8 cellular contexts compared by ENCODE assay signal in the genomic region with DNA sequence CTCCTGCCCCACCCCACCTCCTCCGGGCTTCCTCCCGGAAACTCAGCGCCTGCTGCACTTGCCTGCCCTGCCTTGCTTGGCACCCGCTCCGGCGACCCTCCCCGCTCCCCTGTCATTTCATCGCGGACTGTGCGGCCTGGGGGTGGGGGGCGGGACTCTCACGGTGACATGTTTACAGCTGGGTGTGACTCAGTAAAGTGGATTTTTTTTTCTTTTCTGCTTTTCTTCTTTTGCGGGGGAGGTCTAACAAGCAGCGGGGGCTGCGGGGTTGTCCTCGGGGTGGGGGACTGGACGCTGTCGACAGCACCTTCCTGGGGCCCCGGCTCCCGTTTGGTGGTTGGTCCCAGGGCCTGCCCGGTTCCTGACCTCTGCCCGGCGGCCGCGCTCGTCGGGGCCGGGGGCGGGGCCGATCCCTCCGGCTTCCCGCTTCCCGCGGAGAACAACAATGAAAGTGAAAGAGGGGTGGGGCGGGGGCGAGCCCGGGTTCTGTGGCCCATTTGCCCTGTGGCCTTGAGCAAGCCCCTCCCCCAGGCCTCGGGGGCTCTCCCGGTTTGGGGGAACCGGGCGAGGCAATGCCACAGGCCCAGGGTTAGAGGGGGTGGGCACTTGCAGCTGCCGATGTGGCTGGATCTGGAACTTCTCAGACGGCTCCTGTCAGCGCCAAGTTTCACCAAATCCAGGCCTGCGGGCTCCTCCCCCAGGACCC. TPM values are rescaled to one million over a fixed set of nuclear protein-coding genes. Genes with fewer than 3 reads are reported as not detected.
DNase-seq lines count a peak whose midpoint lies in the region; ATAC-seq and TF ChIP-seq lines count a peak whose summit lies in the region.

No MANE protein-coding gene starts in this region.

- H3K27me3 ChIP-seq in A673 (replicated peaks; ENCODE audit: insufficient read depth, low read depth, low read length, poor library complexity) (no peaks in the 10 kb centered on the region), Peyer's patch (no peaks in the 10 kb centered on the region), heart right ventricle (peaks cover 0 to 24% (median 6%) of the 10 kb centered on the region in 7 donors)

- peaks cover 18% of the 10 kb centered on the region for H3K4me1 Mint-ChIP-seq in activated naive CD4-positive, alpha-beta T cell treated with anti-CD3 and anti-CD28 coated beads, Interleukin-2, amount 10 ng/mL, durations not matched to agents 7 days and 5 days

- H3K36me3 Mint-ChIP-seq in activated naive CD4-positive, alpha-beta T cell treated with anti-CD3 and anti-CD28 coated beads, Interleukin-2, amount 10 ng/mL, durations not matched to agents 7 days and 5 days = peaks cover 26% of the 10 kb centered on the region

- DNase-seq in A673 (ENCODE audit: low spot score) = peak; percentile 77
- DNase-seq in H4 (ENCODE audit: low spot score) = peak; percentile 60
- peak; percentile 68 to 91 (median 90) for DNase-seq in Peyer's patch
- DNase-seq in activated naive CD4-positive, alpha-beta T cell treated with anti-CD3 and anti-CD28 coated beads, Interleukin-2, amount 10 ng/mL, durations not matched to agents 7 days and 5 days = peak; percentile 86
- peak; percentile 73 to 83 for DNase-seq in heart right ventricle
- peak; percentile 88 for DNase-seq in retina
- DNase-seq in UCSD-AML1 (lab: John Stamatoyannopoulos, UW; ENCODE audit: unreplicated experiment) = no peak
- no peak for DNase-seq in NK-92 treated with Interleukin-12 subunit alpha and Interleukin-12 subunit beta, amount 100 ng/mL, for 24 hours (lab: John Stamatoyannopoulos, UW)

- TF ChIP-seq POLR2A in Peyer's patch (IDR thresholded peaks at IDR 0.05) = peak in 1 of 2 donors; percentile 35

- peaks cover 48% of the 10 kb centered on the region for H3K27me3 Mint-ChIP-seq in activated naive CD4-positive, alpha-beta T cell treated with anti-CD3 and anti-CD28 coated beads, Interleukin-2, amount 10 ng/mL, durations not matched to agents 7 days and 5 days

- BruUV-seq in A673 (replicated peaks; lab: Mats Ljungman, UMichigan) = no TSS peak

- H3K4me3 ChIP-seq in A673 (ENCODE audit: low read depth, low read length, poor library complexity, severe bottlenecking) = peak overlapping the region; percentile 62
- H3K4me3 ChIP-seq in Peyer's patch = peak overlapping the region; percentile 54 to 75 (median 56)
- peak overlapping the region; percentile 67 to 89 (median 74) for H3K4me3 ChIP-seq in heart right ventricle

- TF ChIP-seq CTCF in A673 (conservative IDR thresholded peaks at IDR 0.05; ENCODE audit: low read depth, low read length) (no peak), Peyer's patch (IDR thresholded peaks at IDR 0.05) (no peak), heart right ventricle (IDR thresholded peaks at IDR 0.05) (no peak)

- peak; percentile 16 to 73 (median 69) for ATAC-seq in heart right ventricle

- H3K4me1 ChIP-seq in A673 (ENCODE audit: insufficient read depth, low read length, poor library complexity, severe bottlenecking) (peaks cover 24% of the 10 kb centered on the region), Peyer's patch (peaks cover 0 to 40% (median 9%) of the 10 kb centered on the region in 4 donors), heart right ventricle (peaks cover 7 to 35% (median 20%) of the 10 kb centered on the region in 9 donors)

- peaks cover 26% of the 10 kb centered on the region for H3K36me3 ChIP-seq in A673 (ENCODE audit: insufficient read depth, low read length, poor library complexity, severe bottlenecking)
- H3K36me3 ChIP-seq in Peyer's patch = peaks cover 0 to 22% (median 0%) of the 10 kb centered on the region in 3 donors
- H3K36me3 ChIP-seq in heart right ventricle = peaks cover 0 to 35% (median 12%) of the 10 kb centered on the region in 9 donors

- peak overlapping the region; percentile 75 for H3K27ac Mint-ChIP-seq in activated naive CD4-positive, alpha-beta T cell treated with anti-CD3 and anti-CD28 coated beads, Interleukin-2, amount 10 ng/mL, durations not matched to agents 7 days and 5 days

- H3K4me3 Mint-ChIP-seq in activated naive CD4-positive, alpha-beta T cell treated with anti-CD3 and anti-CD28 coated beads, Interleukin-2, amount 10 ng/mL, durations not matched to agents 7 days and 5 days = peak overlapping the region; percentile 62

- 5% methylated on average over 45 of the region's 45 CpGs for WGBS in heart right ventricle, 2 donors

- peaks cover 4% of the 10 kb centered on the region for H3K9me3 Mint-ChIP-seq in activated naive CD4-positive, alpha-beta T cell treated with anti-CD3 and anti-CD28 coated beads, Interleukin-2, amount 10 ng/mL, durations not matched to agents 7 days and 5 days

- CTCF ChIA-PET in A673 (lab: Charles Lee) = interaction anchor here (0.6 to 1.3 kb wide), 4 partner anchors 12 to 160 kb away, joined by 3 to 13 read pairs (median 5); no protein-coding TSS in a partner anchor
- CTCF ChIA-PET in activated naive CD4-positive, alpha-beta T cell treated with anti-CD3 and anti-CD28 coated beads, Interleukin-2, amount 10 ng/mL, durations not matched to agents 7 days and 5 days (lab: Charles Lee) = interaction anchor here (1.2 kb wide), 1 partner anchor 8 kb away, joined by 3 read pairs; no protein-coding TSS in a partner anchor

- intact Hi-C loops in A673 (cut with micrococcal nuclease; ENCODE audit: unreplicated experiment) (loop anchor here (10.0 kb wide), 3 partner anchors 344 to 974 kb away; a partner anchor contains a TSS), heart right ventricle (cut with DNase I) (loop anchor here in 4 of 10 donors (10.0 kb wide), 2 partner anchors 224 to 234 kb away; a partner anchor contains a TSS)

- H3K9me3 ChIP-seq in A673 (ENCODE audit: low read depth, low read length, poor library complexity, severe bottlenecking) (no peaks in the 10 kb centered on the region), Peyer's patch (no peaks in the 10 kb centered on the region), heart right ventricle (no peaks in the 10 kb centered on the region)

- peak overlapping the region; percentile 80 for H3K27ac ChIP-seq in A673 (ENCODE audit: low read depth, low read length, poor library complexity, severe bottlenecking)
- H3K27ac ChIP-seq in Peyer's patch = peak overlapping the region; percentile 64 to 87 (median 74)
- H3K27ac ChIP-seq in heart right ventricle = peak overlapping the region; percentile 49 to 93 (median 82)

- POLR2A ChIA-PET in A673 (lab: Charles Lee; ENCODE audit: low non-redundant PET) = no interaction called here

RNA-seq across cellular contexts. Expression of a gene that starts 1.0 kb away (rescaled TPM):
- total RNA-seq in A673 (2021) (252 and 397 TPM in 2 replicates), Peyer's patch (100 to 1,000 TPM in 3 of 4 donors, 10 to 100 TPM in 1; 22.3 to 340 (median 205) TPM), heart right ventricle (10 to 100 TPM in 2 of 10 donors, 1 to 10 TPM in 8; 3.6 to 16.5 (median 5.3) TPM)
- total RNA-seq in H4 (2014; rRNA removed; shearing (Covaris generic)) = 563 and 646 TPM in 2 replicates
- polyA plus RNA-seq in heart right ventricle = 1 to 10 TPM; 3.7 to 8.2 TPM

RNA-seq across cellular contexts. Expression of a gene that starts 11.1 kb away (rescaled TPM):
- total RNA-seq in A673 (2021) (0.68 TPM in 1 of 2 replicates, not detected in the other), Peyer's patch (10 to 100 TPM; 11.5 to 16.5 (median 13.0) TPM), heart right ventricle (under 1 TPM in 2 of 10 donors, not detected in 8; 0.30 to 0.32 TPM)
- total RNA-seq in H4 (2014; rRNA removed; shearing (Covaris generic)) = 0.33 and 0.48 TPM in 2 replicates
- polyA plus RNA-seq in heart right ventricle = under 1 TPM in 1 of 2 donors, not detected in 1; 0.03 TPM

RNA-seq across cellular contexts. Expression of a gene that starts 33.2 kb away (rescaled TPM):
- total RNA-seq in A673 (2021) (139 and 145 TPM in 2 replicates), Peyer's patch (100 to 1,000 TPM; 104 to 270 (median 200) TPM), heart right ventricle (10 to 100 TPM; 46.4 to 77.9 (median 60.1) TPM)
- 25.3 and 38.9 TPM in 2 replicates for total RNA-seq in H4 (2014; rRNA removed; shearing (Covaris generic))
- 100 to 1,000 TPM in 1 of 2 donors, 10 to 100 TPM in 1; 31.9 to 107 TPM for polyA plus RNA-seq in heart right ventricle

Comparison
In these comparisons a context has a peak if more than half of its experiments do, and no peak if none do; other contexts are left out.
1. DNase-seq: peak in A673 (single experiment), H4 (single experiment), Peyer's patch (3 of 3), activated naive CD4-positive, alpha-beta T cell treated with anti-CD3 and anti-CD28 coated beads, Interleukin-2, amount 10 ng/mL, durations not matched to agents 7 days and 5 days (single experiment), heart right ventricle (2 of 2) and retina (single experiment); none in UCSD-AML1 (single experiment) and NK-92 treated with Interleukin-12 subunit alpha and Interleukin-12 subunit beta, amount 100 ng/mL, for 24 hours (single experiment).
2. Peak in every context shown above with its lines, with median percentiles within 50 percentile points of each other: H3K27ac ChIP-seq and H3K4me3 ChIP-seq.